Comparison of ENCODE assay signal across 8 cellular contexts in the genomic region with DNA sequence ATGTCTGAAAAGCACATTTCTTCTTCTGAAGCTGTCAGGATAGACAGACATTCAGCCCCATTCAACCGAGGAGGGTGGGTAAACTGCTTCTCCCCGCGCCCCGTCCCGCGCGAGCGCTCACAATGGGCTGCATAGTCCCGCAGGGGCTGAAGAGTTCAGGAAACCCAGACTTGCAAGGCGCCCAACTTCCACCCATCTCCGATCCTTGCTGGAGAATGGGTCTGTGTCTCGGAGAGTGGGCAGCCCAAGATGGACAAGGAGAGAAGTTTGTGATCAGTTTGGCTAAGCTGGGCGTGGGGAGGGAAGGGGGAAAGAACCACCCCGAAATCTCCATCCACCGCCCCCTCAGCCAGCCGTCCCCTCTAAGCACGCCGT. TPM values are rescaled to one million over a fixed set of nuclear protein-coding genes. Genes with fewer than 3 reads are reported as not detected.
DNase-seq lines count a peak whose midpoint lies in the region; ATAC-seq and TF ChIP-seq lines count a peak whose summit lies in the region.

No MANE protein-coding gene starts in this region.

- TF ChIP-seq EP300 in gastroesophageal sphincter (IDR thresholded peaks at IDR 0.05): no peak

- no peaks in the 10 kb centered on the region for H3K27me3 ChIP-seq in GM06990 (replicated peaks; ENCODE audit: control insufficient read depth, insufficient read depth, low read length)
- no peaks in the 10 kb centered on the region for H3K27me3 ChIP-seq in gastroesophageal sphincter
- H3K27me3 ChIP-seq in osteoblast (ENCODE audit: insufficient read depth, low read length): no peaks in the 10 kb centered on the region

- peak overlapping the region; percentile 94 to 99 (median 98) for H3K27ac ChIP-seq in gastroesophageal sphincter
- peak overlapping the region; percentile 86 for H3K27ac ChIP-seq in osteoblast (ENCODE audit: low read depth, low read length)

- no peaks in the 10 kb centered on the region for H3K36me3 ChIP-seq in GM06990 (ENCODE audit: control insufficient read depth, insufficient read depth, low read length)
- no peaks in the 10 kb centered on the region for H3K36me3 ChIP-seq in gastroesophageal sphincter
- H3K36me3 ChIP-seq in osteoblast (ENCODE audit: insufficient read depth, low read length): no peaks in the 10 kb centered on the region

- TF ChIP-seq CTCF in GM06990 (IDR thresholded peaks at IDR 0.05; ENCODE audit: insufficient read depth, low read length, poor library complexity, severe bottlenecking) (no peak), gastroesophageal sphincter (IDR thresholded peaks at IDR 0.05) (no peak), osteoblast (IDR thresholded peaks at IDR 0.05; ENCODE audit: extremely low read depth, low read depth, low read length) (no peak)

- H3K36me3 Mint-ChIP-seq in activated T-cell treated with anti-CD3 and anti-CD28 coated beads, Interleukin-2, amount 50 U/mL, for 72 hours (ENCODE audit: insufficient read depth in 2 of 2): peaks cover 2 to 4% of the 10 kb centered on the region in 2 donors

- no peak for TF ChIP-seq POLR2A in gastroesophageal sphincter (IDR thresholded peaks at IDR 0.05)

- H3K9me3 ChIP-seq in gastroesophageal sphincter: no peaks in the 10 kb centered on the region
- no peaks in the 10 kb centered on the region for H3K9me3 ChIP-seq in osteoblast (ENCODE audit: low read depth, low read length)

- H3K4me3 ChIP-seq in GM06990 (replicated peaks; ENCODE audit: low read depth, low read length) (peak overlapping the region; percentile 87), gastroesophageal sphincter (peak overlapping the region; percentile 69 to 82), osteoblast (ENCODE audit: insufficient read depth, low read length) (peak overlapping the region; percentile 93)

- H3K4me1 ChIP-seq in gastroesophageal sphincter (peaks cover 0 to 32% (median 3%) of the 10 kb centered on the region in 3 donors), osteoblast (ENCODE audit: insufficient read depth, low read length) (peaks cover 30% of the 10 kb centered on the region)

- peak overlapping the region; percentile 97 to 99 for H3K4me3 Mint-ChIP-seq in activated T-cell treated with anti-CD3 and anti-CD28 coated beads, Interleukin-2, amount 50 U/mL, for 72 hours

- H2AFZ ChIP-seq in osteoblast (ENCODE audit: low read length): peak overlapping the region; percentile 91

- H3K4me1 Mint-ChIP-seq in activated T-cell treated with anti-CD3 and anti-CD28 coated beads, Interleukin-2, amount 50 U/mL, for 72 hours (ENCODE audit: low read depth): peaks cover 20% of the 10 kb centered on the region

- peaks cover 20% of the 10 kb centered on the region for H3K27me3 Mint-ChIP-seq in activated T-cell treated with anti-CD3 and anti-CD28 coated beads, Interleukin-2, amount 50 U/mL, for 72 hours (ENCODE audit: low read depth)

- WGBS in gastroesophageal sphincter (ENCODE audit: low coverage in 1 of 2), 2 donors: 0% methylated on average over 6 to 8 of the region's 18 CpGs

- ATAC-seq in HG03066 (IDR thresholded peaks at IDR 0.05; ENCODE audit: low read depth, unreplicated experiment) (peak; percentile 4), gastroesophageal sphincter (peak; percentile 1), HG02610 (IDR thresholded peaks at IDR 0.05; ENCODE audit: unreplicated experiment) (no peak)
- peak; percentile 23 to 26 for ATAC-seq in activated T-cell treated with anti-CD3 and anti-CD28 coated beads, Interleukin-2, amount 50 U/mL, for 72 hours (replicated peaks in 1 of 2)

- peak overlapping the region; percentile 88 for H3K4me2 ChIP-seq in osteoblast (ENCODE audit: insufficient read depth, low read length)

- peak; percentile 25 for DNase-seq in GM06990 (ENCODE audit: extremely low read depth, insufficient read length)
- DNase-seq in activated T-cell treated with anti-CD3 and anti-CD28 coated beads, Interleukin-2, amount 50 U/mL, for 72 hours: peak; percentile 11 to 14
- peak; percentile 26 for DNase-seq in osteoblast (ENCODE audit: insufficient read length, low spot score, missing footprints)
- no peak for DNase-seq in SW480 (ENCODE audit: low spot score)
- no peak for DNase-seq in NOMO-1 treated with dmso at 0.1 percent for 144 hours (lab: John Stamatoyannopoulos, UW; ENCODE audit: unreplicated experiment)

- peaks cover 28% of the 10 kb centered on the region for H3K79me2 ChIP-seq in osteoblast (ENCODE audit: insufficient read depth, low read length)

- H4K20me1 ChIP-seq in osteoblast (ENCODE audit: insufficient read depth, low read length): peaks cover 5% of the 10 kb centered on the region

- no peaks in the 10 kb centered on the region for H3K9me3 Mint-ChIP-seq in activated T-cell treated with anti-CD3 and anti-CD28 coated beads, Interleukin-2, amount 50 U/mL, for 72 hours

- H3K27ac Mint-ChIP-seq in activated T-cell treated with anti-CD3 and anti-CD28 coated beads, Interleukin-2, amount 50 U/mL, for 72 hours: no peak overlapping the region

RNA-seq across cellular contexts. Expression of a gene that starts 0.7 kb away (rescaled TPM):
- total RNA-seq in activated T-cell treated with anti-CD3 and anti-CD28 coated beads, Interleukin-2, amount 50 U/mL, for 72 hours: 1 to 10 TPM; 3.5 TPM
- total RNA-seq in gastroesophageal sphincter (100 to 1,000 TPM in 1 of 4 donors, 10 to 100 TPM in 3; 20.0 to 108 (median 55.0) TPM), osteoblast (24.8 and 26.4 TPM in 2 replicates)

Comparison
In these comparisons a context has a peak if more than half of its experiments do, and no peak if none do; other contexts are left out.
1. DNase-seq: peak in GM06990 (single experiment), activated T-cell treated with anti-CD3 and anti-CD28 coated beads, Interleukin-2, amount 50 U/mL, for 72 hours (2 of 2) and osteoblast (single experiment); none in SW480 (single experiment) and NOMO-1 treated with dmso at 0.1 percent for 144 hours (single experiment).
2. Peak in every context shown above with its lines, with median percentiles within 50 percentile points of each other: H3K4me3 ChIP-seq.